Comparison of ENCODE assay signal across 2 cellular contexts in genomic region chr19:46195104-46195503, GRCh38.
A peak's percentile ranks its signal among the peaks of the same experiment; 100 is the strongest.
TF ChIP-seq lines count a peak whose summit lies in the region.

No MANE protein-coding gene starts in this region.

TF ChIP-seq in A549, 52 proteins besides CTCF, POLR2A, EP300 and RAD21:
- TF ChIP-seq FOSB (CRISPR knock-in tag; IDR thresholded peaks at IDR 0.05) (no peak), RARB (CRISPR knock-in tag; IDR thresholded peaks at IDR 0.05) (no peak), HOXB13 (CRISPR knock-in tag; IDR thresholded peaks at IDR 0.05; ENCODE audit: low read depth) (no peak), JUN (IDR thresholded peaks at IDR 0.05) (peak in 1 of 2 experiments; percentile 30; a peak in 1 of 5 replicates), CEBPB (IDR thresholded peaks at IDR 0.05) (no peak)

TF ChIP-seq in K562, 482 proteins besides CTCF, POLR2A, EP300 and RAD21 (continues in another document):
- TF ChIP-seq SMARCA4 (IDR thresholded peaks at IDR 0.05) (no peak), PHB (CRISPR knock-in tag; IDR thresholded peaks at IDR 0.05) (no peak), RERE (CRISPR knock-in tag; IDR thresholded peaks at IDR 0.05; ENCODE audit: borderline replicate concordance) (no peak), SUPT5H (IDR thresholded peaks at IDR 0.05) (no peak), ZBTB7A (IDR thresholded peaks at IDR 0.05; ENCODE audit: borderline replicate concordance, control insufficient read depth, low read depth, low read length) (no peak), RBM25 (IDR thresholded peaks at IDR 0.05; ENCODE audit: low read depth, low read length, severe bottlenecking) (no peak), ID3 (CRISPR knock-in tag; IDR thresholded peaks at IDR 0.05) (no peak), ID3 (tag; IDR thresholded peaks at IDR 0.05) (0 out of 2 replicates have a peak, but pooled peaks have one; percentile 17), ZNF785 (CRISPR knock-in tag; IDR thresholded peaks at IDR 0.05) (no peak), ZBTB17 (CRISPR knock-in tag; IDR thresholded peaks at IDR 0.05) (peak; percentile 84; the same call in 1 of the 2 replicates), ZNF316 (IDR thresholded peaks at IDR 0.05) (no peak), L3MBTL2 (IDR thresholded peaks at IDR 0.05) (no peak), TFAP4 (CRISPR knock-in tag; IDR thresholded peaks at IDR 0.05; ENCODE audit: borderline replicate concordance) (no peak), NFRKB (IDR thresholded peaks at IDR 0.05; ENCODE audit: low read depth) (no peak), ZNF444 (CRISPR knock-in tag; IDR thresholded peaks at IDR 0.05) (0 out of 2 replicates have a peak, but pooled peaks have one; percentile 11), MCM5 (IDR thresholded peaks at IDR 0.05; ENCODE audit: low read depth) (no peak), ZNF830 (CRISPR knock-in tag; IDR thresholded peaks at IDR 0.05) (0 out of 2 replicates have a peak, but pooled peaks have one; percentile 23), ZNF449 (CRISPR knock-in tag; IDR thresholded peaks at IDR 0.05) (no peak), SMC3 (conservative IDR thresholded peaks at IDR 0.05; ENCODE audit: insufficient read depth, low read depth, low read length) (no peak), HEY1 (CRISPR knock-in tag; IDR thresholded peaks at IDR 0.05; ENCODE audit: borderline replicate concordance) (peak; percentile 94), VEZF1 (CRISPR knock-in tag; IDR thresholded peaks at IDR 0.05) (no peak; the same call in 1 of the 2 replicates), ZNF668 (CRISPR knock-in tag; IDR thresholded peaks at IDR 0.05) (no peak), CAMTA2 (CRISPR knock-in tag; conservative IDR thresholded peaks at IDR 0.05) (peak; percentile 98), BDP1 (IDR thresholded peaks at IDR 0.05; ENCODE audit: insufficient read depth, insufficient read length) (no peak), PKNOX1 (IDR thresholded peaks at IDR 0.05) (no peak), CBFB (CRISPR knock-in tag; IDR thresholded peaks at IDR 0.05) (no peak), ZNF41 (CRISPR knock-in tag; conservative IDR thresholded peaks at IDR 0.05) (no peak), PATZ1 (CRISPR knock-in tag; IDR thresholded peaks at IDR 0.05; ENCODE audit: borderline replicate concordance) (peak; percentile 78; the same call in 1 of the 2 replicates), RFX5 (IDR thresholded peaks at IDR 0.05; ENCODE audit: low read depth, low read length) (no peak), STAT5A (IDR thresholded peaks at IDR 0.05; ENCODE audit: borderline replicate concordance, low read length) (no peak), TARDBP (IDR thresholded peaks at IDR 0.05) (no peak), ZNF3 (CRISPR knock-in tag; IDR thresholded peaks at IDR 0.05) (no peak), SRSF1 (IDR thresholded peaks at IDR 0.05; ENCODE audit: low read depth, low read length) (no peak), FOXP4 (CRISPR knock-in tag; IDR thresholded peaks at IDR 0.05; ENCODE audit: borderline replicate concordance) (no peak), ZNF592 (IDR thresholded peaks at IDR 0.05) (no peak), DIDO1 (tag; IDR thresholded peaks at IDR 0.05; ENCODE audit: low read depth) (no peak), ZNF134 (CRISPR knock-in tag; conservative IDR thresholded peaks at IDR 0.05) (no peak), ZNF311 (CRISPR knock-in tag; IDR thresholded peaks at IDR 0.05) (no peak), ZNF347 (CRISPR knock-in tag; IDR thresholded peaks at IDR 0.05; ENCODE audit: low read depth) (no peak), U2AF1 (optimal IDR thresholded peaks at IDR 0.05; ENCODE audit: low read depth, low read length) (no peak), SMAD2 (IDR thresholded peaks at IDR 0.05; ENCODE audit: low read depth, low read length) (no peak), CSDE1 (IDR thresholded peaks at IDR 0.05) (no peak)
